Comparison of ENCODE assay signal across 8 cellular contexts in genomic region chrX:154548028-154548316, GRCh38. TPM values are rescaled to one million over a fixed set of nuclear protein-coding genes. Genes with fewer than 3 reads are reported as not detected.
A peak's percentile ranks its signal among the peaks of the same experiment; 100 is the strongest.
DNase-seq lines count a peak whose midpoint lies in the region; ATAC-seq, FAIRE-seq and TF ChIP-seq lines count a peak whose summit lies in the region.

No MANE protein-coding gene starts in this region.

- TF ChIP-seq POLR2A in HCT116 (IDR thresholded peaks at IDR 0.05; ENCODE audit: borderline replicate concordance, extremely low read depth, insufficient read depth, insufficient read length), result no peak
- TF ChIP-seq POLR2A in gastroesophageal sphincter (IDR thresholded peaks at IDR 0.05), result no peak
- no peak for TF ChIP-seq POLR2A in GM12891 (IDR thresholded peaks at IDR 0.05; ENCODE audit: low read depth, low read length)

- peak overlapping the region; percentile 90 for H3K4me2 ChIP-seq in HCT116 (ENCODE audit: low read length)

- FAIRE-seq in GM12891 (lab: Jason Lieb, UNC), result no peak

- intact Hi-C loops in HCT116 (cut with micrococcal nuclease), result no loop called here

- no peak for TF ChIP-seq EP300 in gastroesophageal sphincter (IDR thresholded peaks at IDR 0.05)

- H3K9ac ChIP-seq in HCT116 (ENCODE audit: low read length) (peak overlapping the region; percentile 92), skeletal muscle tissue (ENCODE audit: low read depth in 1 of 3, low read length in 3 of 3) (peak overlapping the region; percentile 63 to 81 (median 78))

- peak overlapping the region; percentile 74 for H3K27ac ChIP-seq in HCT116 (ENCODE audit: low read depth, low read length)
- H3K27ac ChIP-seq in WERI-Rb-1, result peak overlapping the region; percentile 93
- peak overlapping the region; percentile 76 to 90 (median 88) for H3K27ac ChIP-seq in gastroesophageal sphincter
- peak overlapping the region; percentile 76 for H3K27ac ChIP-seq in skeletal muscle tissue (ENCODE audit: low read depth, low read length)

- WGBS in gastroesophageal sphincter (ENCODE audit: low coverage in 1 of 2), 2 donors, result 0 to 38% methylated on average over 5 to 7 of the region's 9 CpGs

- no peaks in the 10 kb centered on the region for H3K27me3 ChIP-seq in HCT116 (ENCODE audit: insufficient read depth, low read length)
- H3K27me3 ChIP-seq in WERI-Rb-1 (ENCODE audit: insufficient read depth, low read depth, severe bottlenecking), result peaks cover 11% of the 10 kb centered on the region
- no peaks in the 10 kb centered on the region for H3K27me3 ChIP-seq in gastroesophageal sphincter
- no peaks in the 10 kb centered on the region for H3K27me3 ChIP-seq in skeletal muscle tissue (ENCODE audit: control insufficient read depth in 3 of 3, insufficient read depth in 3 of 3, low read length in 3 of 3)

- POLR2A ChIA-PET in HCT116 (lab: Charles Lee), result interaction anchor here (1.5 kb wide), 1 partner anchor 175 kb away, joined by 5 read pairs; no protein-coding TSS in a partner anchor

- H3K4me3 ChIP-seq in HCT116 (replicated peaks in 1 of 2; ENCODE audit: low read depth in 1 of 2, low read length in 2 of 2) (peak overlapping the region; percentile 83 to 96), WERI-Rb-1 (ENCODE audit: low read depth, low read length) (peak overlapping the region; percentile 75), gastroesophageal sphincter (peak overlapping the region; percentile 69 to 70), skeletal muscle tissue (ENCODE audit: low read length in 3 of 3) (peak overlapping the region; percentile 79 to 85 (median 84))

- CTCF ChIA-PET in HCT116 (lab: Charles Lee), result no interaction called here

- TF ChIP-seq CTCF in HCT116 (IDR thresholded peaks at IDR 0.05 in 2 of 3, conservative IDR thresholded peaks at IDR 0.05 in 1 of 3; ENCODE audit: borderline replicate concordance in 1 of 3, insufficient read depth in 1 of 3, low read depth in 2 of 3, low read length in 2 of 3) (no peak), WERI-Rb-1 (IDR thresholded peaks at IDR 0.05; ENCODE audit: low read depth, low read length) (no peak), gastroesophageal sphincter (IDR thresholded peaks at IDR 0.05) (no peak)

- H3K79me2 ChIP-seq in HCT116 (ENCODE audit: insufficient read depth, low read length), result peaks cover 53% of the 10 kb centered on the region

- no peak overlapping the region for H2AFZ ChIP-seq in HCT116 (ENCODE audit: low read depth, low read length, poor library complexity, severe bottlenecking)

- no peaks in the 10 kb centered on the region for H3K9me3 ChIP-seq in HCT116 (ENCODE audit: control insufficient read depth in 1 of 2, insufficient read depth in 1 of 2, low read depth in 1 of 2, low read length in 2 of 2)
- no peaks in the 10 kb centered on the region for H3K9me3 ChIP-seq in WERI-Rb-1 (ENCODE audit: severe bottlenecking)
- H3K9me3 ChIP-seq in gastroesophageal sphincter, result no peaks in the 10 kb centered on the region
- no peaks in the 10 kb centered on the region for H3K9me3 ChIP-seq in skeletal muscle tissue (ENCODE audit: control insufficient read depth in 3 of 3, low read length in 3 of 3)

- H3K36me3 ChIP-seq in HCT116 (ENCODE audit: control insufficient read depth in 1 of 2, insufficient read depth in 2 of 2, low read length in 2 of 2), result peaks cover 0 to 4% of the 10 kb centered on the region in 2 experiments; a peak in 1 of 4 replicates
- peaks cover 44% of the 10 kb centered on the region for H3K36me3 ChIP-seq in WERI-Rb-1
- peaks cover 0 to 9% of the 10 kb centered on the region in 2 donors for H3K36me3 ChIP-seq in gastroesophageal sphincter
- peaks cover 0 to 3% (median 0%) of the 10 kb centered on the region in 3 donors for H3K36me3 ChIP-seq in skeletal muscle tissue (ENCODE audit: control insufficient read depth in 3 of 3, insufficient read depth in 3 of 3, low read length in 3 of 3)

- DNase-seq in HCT116 (ENCODE audit: low read depth, low spot score), result no peak
- DNase-seq in WERI-Rb-1, result no peak
- no peak for DNase-seq in OCI-M2 (lab: John Stamatoyannopoulos, UW; ENCODE audit: unreplicated experiment)
- DNase-seq in ACHN, result no peak
- DNase-seq in GM12891 (ENCODE audit: insufficient read length, low spot score), result no peak
- DNase-seq in activated CD4-positive, CD25-positive, alpha-beta regulatory T cell (lab: John Stamatoyannopoulos, UW), result no peak

- no peaks in the 10 kb centered on the region for H3K9me2 ChIP-seq in HCT116 (ENCODE audit: insufficient read depth)

- BruUV-seq in HCT116 (replicated peaks; lab: Mats Ljungman, UMichigan), result no TSS peak

- RAD21 ChIA-PET in HCT116 (lab: Charles Lee; ENCODE audit: low non-redundant PET in 1 of 2, low total read pairs in 2 of 2, uncharacterized antibody in 2 of 2, unreplicated experiment in 2 of 2), result no interaction called here

- in situ Hi-C loops in ACHN (cut with HindIII; ENCODE audit: low pct_ligation_motif_present, low pct_unique_long_range_greater_than_20kb, low sequenced_read_pairs), result no loop called here

- peaks cover 6 to 12% of the 10 kb centered on the region in 2 experiments; a peak in 3 of 4 replicates for H3K4me1 ChIP-seq in HCT116 (ENCODE audit: control insufficient read depth in 1 of 2, insufficient read depth in 2 of 2, low read length in 2 of 2)
- peaks cover 0 to 36% (median 0%) of the 10 kb centered on the region in 3 donors for H3K4me1 ChIP-seq in gastroesophageal sphincter
- H3K4me1 ChIP-seq in skeletal muscle tissue (ENCODE audit: control insufficient read depth in 3 of 3, insufficient read depth in 3 of 3, low read length in 3 of 3), result peaks cover 12 to 28% (median 15%) of the 10 kb centered on the region in 3 donors

- no peak for TF ChIP-seq RAD21 in HCT116 (IDR thresholded peaks at IDR 0.05; ENCODE audit: low read depth)

- ATAC-seq in HCT116, result no peak
- no peak for ATAC-seq in gastroesophageal sphincter

- no peaks in the 10 kb centered on the region for H4K20me1 ChIP-seq in HCT116 (ENCODE audit: insufficient read depth)

TF ChIP-seq in HCT116, 20 proteins besides CTCF, POLR2A, EP300 and RAD21 (continues in another document):
- TF ChIP-seq EZH2 (IDR thresholded peaks at IDR 0.05) (no peak), TCF7L2 (IDR thresholded peaks at IDR 0.05; ENCODE audit: borderline replicate concordance, extremely low read depth, insufficient read depth, insufficient read length) (no peak), CEBPB (IDR thresholded peaks at IDR 0.05; ENCODE audit: low read depth) (no peak), ATF3 (IDR thresholded peaks at IDR 0.05) (no peak), SP1 (IDR thresholded peaks at IDR 0.05; ENCODE audit: low read depth) (no peak), CBX3 (IDR thresholded peaks at IDR 0.05; ENCODE audit: low read depth) (no peak), SIN3A (IDR thresholded peaks at IDR 0.05; ENCODE audit: low read depth) (no peak), EGR1 (IDR thresholded peaks at IDR 0.05; ENCODE audit: low read depth) (no peak)

TF ChIP-seq in GM12891, 5 proteins besides CTCF, POLR2A, EP300 and RAD21:
- no peak for TF ChIP-seq PAX5 (IDR thresholded peaks at IDR 0.05; ENCODE audit: insufficient read depth, low read length, severe bottlenecking)
- no peak for TF ChIP-seq POU2F2 (IDR thresholded peaks at IDR 0.05; ENCODE audit: low read depth, low read length)
- TF ChIP-seq SPI1 (IDR thresholded peaks at IDR 0.05; ENCODE audit: low read depth, low read length), result no peak
- TF ChIP-seq TAF1 (IDR thresholded peaks at IDR 0.05; ENCODE audit: low read depth, low read length), result no peak
- TF ChIP-seq POLR2AphosphoS5 (IDR thresholded peaks at IDR 0.05; ENCODE audit: low read depth, low read length), result no peak
TF ChIP-seq in GM12891: peak in this region for 0.

RNA-seq across cellular contexts. Expression of gene IKBKG, which starts 0.6 kb away (rescaled TPM):
- total RNA-seq in HCT116 (2021; ENCODE audit: unreplicated experiment) (24.0 TPM), gastroesophageal sphincter (10 to 100 TPM; 14.0 to 22.6 (median 15.2) TPM), skeletal muscle tissue (6.8 TPM)
- 16.0 and 16.4 TPM in 2 replicates for polyA plus RNA-seq in HCT116 (2012)
- 15.3 TPM for polyA plus RNA-seq in GM12891 (2012; ENCODE audit: low read depth, missing spikeins)

RNA-seq across cellular contexts. Expression of gene G6PD, which starts 1.3 kb away (rescaled TPM):
- total RNA-seq in HCT116 (2021; ENCODE audit: unreplicated experiment) (109 TPM), gastroesophageal sphincter (10 to 100 TPM; 15.9 to 26.0 (median 22.1) TPM), skeletal muscle tissue (10.4 TPM)
- polyA plus RNA-seq in HCT116 (2012), result 83.6 and 84.2 TPM in 2 replicates
- polyA plus RNA-seq in GM12891 (2012; ENCODE audit: low read depth, missing spikeins), result 26.9 TPM

RNA-seq across cellular contexts. Expression of gene FAM3A, which starts 31.9 kb away (rescaled TPM):
- total RNA-seq in HCT116 (2021; ENCODE audit: unreplicated experiment), result 15.6 TPM
- 16.2 and 16.9 TPM in 2 replicates for polyA plus RNA-seq in HCT116 (2012)
- total RNA-seq in gastroesophageal sphincter, result 10 to 100 TPM; 36.6 to 44.4 (median 40.5) TPM
- 15.7 TPM for total RNA-seq in skeletal muscle tissue
- polyA plus RNA-seq in GM12891 (2012; ENCODE audit: low read depth, missing spikeins), result 16.1 TPM

RNA-seq across cellular contexts. Expression of gene CTAG1A, which starts 37.0 kb away (rescaled TPM):
- total RNA-seq in HCT116 (2021; ENCODE audit: unreplicated experiment) (not detected), gastroesophageal sphincter (not detected), skeletal muscle tissue (not detected)
- not detected in 2 replicates for polyA plus RNA-seq in HCT116 (2012)
- not detected for polyA plus RNA-seq in GM12891 (2012; ENCODE audit: low read depth, missing spikeins)

RNA-seq across cellular contexts. Expression of gene SLC10A3, which starts 57.5 kb away (rescaled TPM):
- total RNA-seq in HCT116 (2021; ENCODE audit: unreplicated experiment), result 16.2 TPM
- polyA plus RNA-seq in HCT116 (2012), result 24.9 and 32.9 TPM in 2 replicates
- 10 to 100 TPM; 21.7 to 40.0 (median 31.8) TPM for total RNA-seq in gastroesophageal sphincter
- total RNA-seq in skeletal muscle tissue, result 3.1 TPM
- 10.0 TPM for polyA plus RNA-seq in GM12891 (2012; ENCODE audit: low read depth, missing spikeins)
